In genomic region chr3:9253327-9253726, GRCh38 we compare ENCODE assay signal across 25 cellular contexts. TPM values are rescaled to one million over a fixed set of nuclear protein-coding genes. Genes with fewer than 3 reads are reported as not detected.
DNase-seq lines count a peak whose midpoint lies in the region; ATAC-seq and TF ChIP-seq lines count a peak whose summit lies in the region.
"Had no signal": no experiment of that assay in that cellular context is flagged by ENCODE, and none has a peak within 500 bp of the region (broad histone marks: within the 10 kb centered on the region; RNA-seq: fewer than 3 reads in every experiment).

No MANE protein-coding gene starts in this region.

- no peak overlapping the region for H3K23ac ChIP-seq in trophoblast cell (ENCODE audit: low read length)

- no peak overlapping the region for H3K27ac Mint-ChIP-seq in Calu3 (ENCODE audit: unreplicated experiment)
- H3K27ac Mint-ChIP-seq in activated CD8-positive, alpha-beta T cell treated with anti-CD3 and anti-CD28 coated beads for 36 hours: no peak overlapping the region
- H3K27ac Mint-ChIP-seq: activated CD4-positive, alpha-beta T cell treated with anti-CD3 and anti-CD28 coated beads, Interleukin-2, amount 10 ng/mL, durations not matched to agents 7 days and 5 days; activated naive CD4-positive, alpha-beta T cell treated with anti-CD3 and anti-CD28 coated beads, Interleukin-2, amount 10 ng/mL, durations not matched to agents 7 days and 5 days; effector memory CD8-positive, alpha-beta T cell; immature natural killer cell; stimulated activated naive CD8-positive, alpha-beta T cell treated with anti-CD3 and anti-CD28 coated beads, Interleukin-15, Interleukin-2, amounts not matched to agents 100 ng/mL and 50 ng/mL, for 24 hours had no signal

- peaks cover 13% of the 10 kb centered on the region for H3K36me3 Mint-ChIP-seq in Calu3 (ENCODE audit: insufficient read depth, unreplicated experiment)
- H3K36me3 Mint-ChIP-seq in activated CD8-positive, alpha-beta T cell treated with anti-CD3 and anti-CD28 coated beads for 36 hours (ENCODE audit: low read depth): peaks cover 3% of the 10 kb centered on the region
- H3K36me3 Mint-ChIP-seq: activated naive CD4-positive, alpha-beta T cell treated with anti-CD3 and anti-CD28 coated beads, Interleukin-2, amount 10 ng/mL, durations not matched to agents 7 days and 5 days; immature natural killer cell; naive B cell had no signal

- H3K4me2 ChIP-seq in PC-3 (ENCODE audit: low read length) (peak overlapping the region; percentile 55), trophoblast cell (ENCODE audit: low read length) (no peak overlapping the region)
- H3K4me2 ChIP-seq: hepatocyte, KMS-11 had no signal

- H4K8ac ChIP-seq in trophoblast cell (ENCODE audit: low read depth, low read length): no peak overlapping the region

- TF ChIP-seq CTCF in Calu3 (IDR thresholded peaks at IDR 0.05; ENCODE audit: unreplicated experiment): no peak
- no peak for TF ChIP-seq CTCF in PC-3 (conservative IDR thresholded peaks at IDR 0.05; ENCODE audit: low read depth, low read length)
- TF ChIP-seq CTCF in fibroblast of mammary gland (conservative IDR thresholded peaks at IDR 0.05; ENCODE audit: control insufficient read depth, insufficient read depth, low read depth, low read length): no peak
- no peak for TF ChIP-seq CTCF in activated CD8-positive, alpha-beta T cell treated with anti-CD3 and anti-CD28 coated beads for 36 hours (IDR thresholded peaks at IDR 0.05)

- no peak overlapping the region for H2AK5ac ChIP-seq in trophoblast cell (ENCODE audit: low read length)

- DNase-seq in Calu3 (peak; percentile 6), PC-3 (peak; percentile 82), fibroblast of mammary gland (ENCODE audit: low read depth) (peak; percentile 15), trophoblast cell (peak; percentile 82 to 95), OCI-M2 (lab: John Stamatoyannopoulos, UW; ENCODE audit: unreplicated experiment) (no peak), hippocampal formation (lab: John Stamatoyannopoulos, UW) (no peak), NCI-H2227 (lab: John Stamatoyannopoulos, UW; ENCODE audit: unreplicated experiment) (no peak)
- DNase-seq in activated CD8-positive, alpha-beta T cell treated with anti-CD3 and anti-CD28 coated beads for 36 hours: no peak
- DNase-seq: activated CD4-positive, alpha-beta T cell treated with anti-CD3 and anti-CD28 coated beads, Interleukin-2, amount 10 ng/mL, durations not matched to agents 7 days and 5 days; activated naive CD4-positive, alpha-beta T cell treated with anti-CD3 and anti-CD28 coated beads, Interleukin-2, amount 10 ng/mL, durations not matched to agents 7 days and 5 days; cortex of kidney; effector memory CD8-positive, alpha-beta T cell; HCEC 1CT; immature natural killer cell; left ventricle myocardium inferior; naive B cell; NCI-H1436; NCI-H2107; NCI-H446 treated with DMSO at 0.1 percent for 48 hours; occipital lobe; Right ventricle myocardium superior; tibial artery had no signal

- H3K4me1 ChIP-seq in PC-3 (ENCODE audit: insufficient read depth, low read length): peaks cover 33% of the 10 kb centered on the region
- H3K4me1 ChIP-seq in trophoblast cell (ENCODE audit: control insufficient read depth in 1 of 2, insufficient read depth in 2 of 2, low read length in 2 of 2): peaks cover 2 to 5% of the 10 kb centered on the region in 2 experiments

- no peaks in the 10 kb centered on the region for H3K27me3 ChIP-seq in PC-3 (ENCODE audit: low read length)
- no peaks in the 10 kb centered on the region for H3K27me3 ChIP-seq in trophoblast cell (ENCODE audit: insufficient read depth, low read length)
- H3K27me3 ChIP-seq: hepatocyte, tibial artery had no signal

- intact Hi-C loops in Calu3 (cut with micrococcal nuclease; ENCODE audit: unreplicated experiment) (no loop called here), PC-3 (cut with micrococcal nuclease) (no loop called here)
- intact Hi-C loops in activated CD8-positive, alpha-beta T cell treated with anti-CD3 and anti-CD28 coated beads for 36 hours (cut with micrococcal nuclease): no loop called here

- no peak overlapping the region for H2BK120ac ChIP-seq in trophoblast cell (ENCODE audit: insufficient read depth, low read length, poor library complexity)

- BruUV-seq in Calu3 (replicated peaks; lab: Mats Ljungman, UMichigan): no TSS peak
- no TSS peak for BruUV-seq in PC-3 (replicated peaks; lab: Mats Ljungman, UMichigan)

- ATAC-seq in PC-3: no peak
- ATAC-seq in activated CD8-positive, alpha-beta T cell treated with anti-CD3 and anti-CD28 coated beads for 36 hours: no peak
- ATAC-seq: effector memory CD8-positive, alpha-beta T cell had no signal

- no peak overlapping the region for H3K14ac ChIP-seq in trophoblast cell (ENCODE audit: low read length)

- H3K4me1 Mint-ChIP-seq in Calu3 (ENCODE audit: low read depth, unreplicated experiment): peaks cover 24% of the 10 kb centered on the region
- peaks cover 17% of the 10 kb centered on the region for H3K4me1 Mint-ChIP-seq in activated CD8-positive, alpha-beta T cell treated with anti-CD3 and anti-CD28 coated beads for 36 hours (ENCODE audit: low read depth)

- H3K9me3 ChIP-seq in PC-3 (ENCODE audit: low read length) (no peaks in the 10 kb centered on the region), trophoblast cell (ENCODE audit: insufficient read depth, low read depth, low read length) (no peaks in the 10 kb centered on the region)

- no peak overlapping the region for H3K9ac ChIP-seq in PC-3 (ENCODE audit: low read length)
- no peak overlapping the region for H3K9ac ChIP-seq in trophoblast cell (ENCODE audit: low read length)
- H3K9ac ChIP-seq: KMS-11 had no signal

- H3K18ac ChIP-seq in trophoblast cell (ENCODE audit: low read length): no peak overlapping the region

- no CpG with 5 or more reads among the region's 7 CpGs for WGBS in trophoblast cell (ENCODE audit: extremely low coverage, insufficient coverage, insufficient read length)

- no peak overlapping the region for H3K4ac ChIP-seq in trophoblast cell (ENCODE audit: low read depth, low read length)

- H3K4me3 ChIP-seq in PC-3 (ENCODE audit: low read length): peak overlapping the region; percentile 13; the same call in 1 of the 2 replicates
- H3K4me3 ChIP-seq in fibroblast of mammary gland (ENCODE audit: control insufficient read depth, low read depth, low read length): no peak overlapping the region
- no peak overlapping the region for H3K4me3 ChIP-seq in trophoblast cell (ENCODE audit: low read depth, low read length)
- H3K4me3 ChIP-seq: hepatocyte, left ventricle myocardium inferior, tibial artery had no signal

- no peaks in the 10 kb centered on the region for H4K20me1 ChIP-seq in PC-3 (ENCODE audit: low read length)

- H3K4me3 Mint-ChIP-seq in Calu3 (ENCODE audit: low read depth, unreplicated experiment): no peak overlapping the region
- H3K4me3 Mint-ChIP-seq in activated CD8-positive, alpha-beta T cell treated with anti-CD3 and anti-CD28 coated beads for 36 hours: no peak overlapping the region
- H3K4me3 Mint-ChIP-seq: activated CD4-positive, alpha-beta T cell treated with anti-CD3 and anti-CD28 coated beads, Interleukin-2, amount 10 ng/mL, durations not matched to agents 7 days and 5 days; activated naive CD4-positive, alpha-beta T cell treated with anti-CD3 and anti-CD28 coated beads, Interleukin-2, amount 10 ng/mL, durations not matched to agents 7 days and 5 days; effector memory CD8-positive, alpha-beta T cell; immature natural killer cell; naive B cell; stimulated activated naive CD8-positive, alpha-beta T cell treated with anti-CD3 and anti-CD28 coated beads, Interleukin-15, Interleukin-2, amounts not matched to agents 100 ng/mL and 50 ng/mL, for 24 hours had no signal

- H3K79me1 ChIP-seq in trophoblast cell (ENCODE audit: low read length): peaks cover 1% of the 10 kb centered on the region

- H2BK5ac ChIP-seq in trophoblast cell (ENCODE audit: low read depth, low read length, poor library complexity): no peak overlapping the region

- no peak overlapping the region for H4K91ac ChIP-seq in trophoblast cell (ENCODE audit: low read depth, low read length)

- H2AFZ ChIP-seq in PC-3 (ENCODE audit: low read length) (no peak overlapping the region), trophoblast cell (ENCODE audit: insufficient read depth, low read length, poor library complexity) (no peak overlapping the region)
- H2AFZ ChIP-seq: hepatocyte had no signal

- H3K9me3 Mint-ChIP-seq in Calu3 (ENCODE audit: low read depth, unreplicated experiment): no peaks in the 10 kb centered on the region
- H3K9me3 Mint-ChIP-seq in activated CD8-positive, alpha-beta T cell treated with anti-CD3 and anti-CD28 coated beads for 36 hours: peaks cover 4% of the 10 kb centered on the region
- H3K9me3 Mint-ChIP-seq: effector memory CD8-positive, alpha-beta T cell had no signal

- no peak overlapping the region for H3K27ac ChIP-seq in PC-3 (ENCODE audit: low read length)
- H3K27ac ChIP-seq in trophoblast cell (ENCODE audit: low read depth, low read length): no peak overlapping the region
- H3K27ac ChIP-seq: hepatocyte, KMS-11, left ventricle myocardium inferior, tibial artery had no signal

- no peaks in the 10 kb centered on the region for H3F3A ChIP-seq in PC-3 (ENCODE audit: low read length, unreplicated experiment)

- POLR2A ChIA-PET in PC-3 (lab: Charles Lee; ENCODE audit: unreplicated experiment): interaction anchor here (0.6 kb wide), 1 partner anchor 20 kb away, joined by 4 read pairs; no protein-coding TSS in a partner anchor
- POLR2A ChIA-PET in activated CD8-positive, alpha-beta T cell treated with anti-CD3 and anti-CD28 coated beads for 36 hours (lab: Charles Lee): no interaction called here

- no peaks in the 10 kb centered on the region for H3K9me2 ChIP-seq in PC-3 (replicated peaks; ENCODE audit: low read length)

- peaks cover 15% of the 10 kb centered on the region for H3K27me3 Mint-ChIP-seq in Calu3 (ENCODE audit: unreplicated experiment)
- peaks cover 11% of the 10 kb centered on the region for H3K27me3 Mint-ChIP-seq in activated CD8-positive, alpha-beta T cell treated with anti-CD3 and anti-CD28 coated beads for 36 hours

- no peaks in the 10 kb centered on the region for H3K36me3 ChIP-seq in PC-3 (ENCODE audit: low read depth, low read length)
- H3K36me3 ChIP-seq in trophoblast cell (ENCODE audit: control insufficient read depth in 1 of 2, insufficient read depth in 2 of 2, low read length in 2 of 2): no peaks in the 10 kb centered on the region
- H3K36me3 ChIP-seq: left ventricle myocardium inferior, tibial artery had no signal

- CTCF ChIA-PET in Calu3 (lab: Charles Lee) (no interaction called here), PC-3 (lab: Charles Lee) (interaction anchor here (0.6 kb wide), 1 partner anchor 62 kb away, joined by 3 read pairs; no protein-coding TSS in a partner anchor)
- CTCF ChIA-PET in activated CD8-positive, alpha-beta T cell treated with anti-CD3 and anti-CD28 coated beads for 36 hours (lab: Charles Lee): interaction anchor here (1.2 kb wide), 1 partner anchor 49 kb away, joined by 3 read pairs; no protein-coding TSS in a partner anchor

- no peak overlapping the region for H2BK12ac ChIP-seq in trophoblast cell (ENCODE audit: low read length)

- no peak overlapping the region for H4K12ac ChIP-seq in trophoblast cell (ENCODE audit: low read depth, low read length)

- H3K79me2 ChIP-seq in PC-3 (ENCODE audit: low read length) (no peaks in the 10 kb centered on the region), trophoblast cell (ENCODE audit: control insufficient read depth, insufficient read depth, low read length, poor library complexity) (no peaks in the 10 kb centered on the region)
- H3K79me2 ChIP-seq: hepatocyte had no signal

RNA-seq across cellular contexts. Expression of gene SRGAP3, which starts 3.9 kb away (rescaled TPM):
- total RNA-seq in Calu3 (2022) (8.2 and 9.7 TPM in 2 replicates), PC-3 (2014; rRNA removed) (7.5 and 9.6 TPM in 2 replicates)
- polyA plus RNA-seq in trophoblast cell (2013): 2.7 and 3.0 TPM in 2 replicates
- total RNA-seq in activated CD8-positive, alpha-beta T cell treated with anti-CD3 and anti-CD28 coated beads for 36 hours: 1 to 10 TPM; 1.8 to 2.5 TPM

Comparison
In these comparisons a context has a peak if more than half of its experiments do, and no peak if none do; other contexts are left out.
1. DNase-seq: peak in Calu3 (single experiment), PC-3 (single experiment), fibroblast of mammary gland (single experiment) and trophoblast cell (2 of 2); none in OCI-M2 (single experiment), hippocampal formation (0 of 2), activated CD8-positive, alpha-beta T cell treated with anti-CD3 and anti-CD28 coated beads for 36 hours (single experiment) and NCI-H2227 (single experiment).